14 cellular contexts compared by ENCODE assay signal in the genomic region with DNA sequence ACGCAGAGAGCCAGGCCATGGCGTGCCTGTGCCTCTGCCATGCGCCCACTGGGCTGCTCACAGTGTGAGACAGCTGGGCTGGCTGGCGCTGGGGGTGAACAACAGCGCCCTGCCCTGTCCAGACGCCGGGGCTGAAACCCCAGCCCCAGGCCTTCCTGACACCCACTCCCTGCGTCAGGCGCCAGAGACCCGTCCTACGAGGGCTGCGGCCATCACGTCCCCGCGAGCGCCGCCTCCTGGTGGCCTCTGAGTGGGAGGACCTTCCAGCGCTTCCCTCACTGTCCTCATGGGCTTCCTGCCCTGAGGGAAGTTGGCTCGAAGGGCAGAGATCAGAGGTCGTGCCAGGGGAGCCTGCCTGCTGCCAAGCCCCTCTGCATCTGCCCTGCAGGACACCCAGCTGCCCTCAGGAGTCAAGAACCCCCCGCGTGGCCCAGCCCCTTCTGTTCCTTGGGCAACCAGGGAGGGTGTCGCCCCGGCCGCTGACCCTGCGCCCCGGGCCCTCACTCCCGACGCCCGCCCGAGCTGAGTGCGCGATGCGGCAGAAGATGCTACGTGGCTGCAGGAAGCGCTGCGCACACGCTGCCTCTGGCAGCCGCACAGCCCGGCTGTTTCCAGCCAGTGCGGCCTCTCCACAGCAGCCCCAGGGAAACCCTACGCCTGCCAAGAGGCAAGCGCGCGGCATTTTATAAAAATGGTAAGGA. TPM values are rescaled to one million over a fixed set of nuclear protein-coding genes. Genes with fewer than 3 reads are reported as not detected.
DNase-seq lines count a peak whose midpoint lies in the region; ATAC-seq and TF ChIP-seq lines count a peak whose summit lies in the region.
"Had no signal": no experiment of that assay in that cellular context is flagged by ENCODE, and none has a peak within 500 bp of the region (broad histone marks: within the 10 kb centered on the region; RNA-seq: fewer than 3 reads in every experiment).

No MANE protein-coding gene starts in this region.

- H3K56ac ChIP-seq in mesendoderm (ENCODE audit: low read length), result peak overlapping the region; percentile 42

- no peak overlapping the region for H3K27ac Mint-ChIP-seq in activated CD4-positive, alpha-beta T cell treated with anti-CD3 and anti-CD28 coated beads for 36 hours
- no peak overlapping the region for H3K27ac Mint-ChIP-seq in activated CD8-positive, alpha-beta T cell treated with anti-CD3 and anti-CD28 coated beads for 36 hours
- H3K27ac Mint-ChIP-seq: T-helper 2 cell treated with Interferon-gamma antibody and Interleukin-4, amounts not matched to agents 5 μg/mL and 100 μg/mL, for 36 hours had no signal

- peaks cover 3% of the 10 kb centered on the region for H3K4me1 Mint-ChIP-seq in activated CD4-positive, alpha-beta T cell treated with anti-CD3 and anti-CD28 coated beads for 36 hours
- peaks cover 5% of the 10 kb centered on the region for H3K4me1 Mint-ChIP-seq in activated CD8-positive, alpha-beta T cell treated with anti-CD3 and anti-CD28 coated beads for 36 hours (ENCODE audit: low read depth)

- no peaks in the 10 kb centered on the region for H3K4me1 ChIP-seq in mesendoderm (ENCODE audit: control insufficient read depth, low read depth, low read length)
- H3K4me1 ChIP-seq: Peyer's patch had no signal

- no peak overlapping the region for H3K4me2 ChIP-seq in mesendoderm (ENCODE audit: low read length)

- H2BK15ac ChIP-seq in mesendoderm (replicated peaks; ENCODE audit: low read depth), result no peak overlapping the region

- CTCF ChIA-PET in activated CD4-positive, alpha-beta T cell treated with anti-CD3 and anti-CD28 coated beads for 36 hours (lab: Charles Lee), result no interaction called here
- CTCF ChIA-PET in activated CD8-positive, alpha-beta T cell treated with anti-CD3 and anti-CD28 coated beads for 36 hours (lab: Charles Lee), result no interaction called here

- H3K4me3 Mint-ChIP-seq in activated CD4-positive, alpha-beta T cell treated with anti-CD3 and anti-CD28 coated beads for 36 hours, result no peak overlapping the region
- no peak overlapping the region for H3K4me3 Mint-ChIP-seq in activated CD8-positive, alpha-beta T cell treated with anti-CD3 and anti-CD28 coated beads for 36 hours
- H3K4me3 Mint-ChIP-seq: T-helper 2 cell treated with Interferon-gamma antibody and Interleukin-4, amounts not matched to agents 5 μg/mL and 100 μg/mL, for 36 hours had no signal

- no CpG with 5 or more reads among the region's 45 CpGs for WGBS in mesendoderm (ENCODE audit: extremely low coverage, insufficient coverage, low lambda C conversion rate)

- no peak for ATAC-seq in activated CD4-positive, alpha-beta T cell treated with anti-CD3 and anti-CD28 coated beads for 36 hours
- no peak for ATAC-seq in activated CD8-positive, alpha-beta T cell treated with anti-CD3 and anti-CD28 coated beads for 36 hours

- H3K9ac ChIP-seq in mesendoderm (ENCODE audit: low read length), result no peak overlapping the region

- H3K27me3 Mint-ChIP-seq in activated CD4-positive, alpha-beta T cell treated with anti-CD3 and anti-CD28 coated beads for 36 hours, result no peaks in the 10 kb centered on the region
- no peaks in the 10 kb centered on the region for H3K27me3 Mint-ChIP-seq in activated CD8-positive, alpha-beta T cell treated with anti-CD3 and anti-CD28 coated beads for 36 hours

- H3K27me3 ChIP-seq in WERI-Rb-1 (ENCODE audit: insufficient read depth, low read depth, severe bottlenecking), result no peaks in the 10 kb centered on the region
- no peaks in the 10 kb centered on the region for H3K27me3 ChIP-seq in mesendoderm (ENCODE audit: insufficient read depth, low read length, poor library complexity)
- H3K27me3 ChIP-seq: Peyer's patch had no signal

- H3K79me2 ChIP-seq in mesendoderm (ENCODE audit: control insufficient read depth, insufficient read depth, low read length), result peaks cover 26% of the 10 kb centered on the region

- no peak overlapping the region for H4K8ac ChIP-seq in mesendoderm (ENCODE audit: low read depth, low read length)

- H3K4ac ChIP-seq in mesendoderm (ENCODE audit: low read depth, low read length), result no peak overlapping the region

- POLR2A ChIA-PET in activated CD4-positive, alpha-beta T cell treated with anti-CD3 and anti-CD28 coated beads for 36 hours (lab: Charles Lee), result no interaction called here
- POLR2A ChIA-PET in activated CD8-positive, alpha-beta T cell treated with anti-CD3 and anti-CD28 coated beads for 36 hours (lab: Charles Lee), result no interaction called here

- DNase-seq in AG09319 (ENCODE audit: extremely low read depth, low read depth) (no peak), WERI-Rb-1 (no peak), fibroblast of gingiva (ENCODE audit: low read depth) (peak; percentile 32), mesendoderm (peak; percentile 84), NCI-H1105 (lab: John Stamatoyannopoulos, UW) (no peak), Ammon's horn (ENCODE audit: low spot score) (no peak)
- DNase-seq in activated CD4-positive, alpha-beta T cell treated with anti-CD3 and anti-CD28 coated beads for 36 hours, result no peak
- no peak for DNase-seq in activated CD8-positive, alpha-beta T cell treated with anti-CD3 and anti-CD28 coated beads for 36 hours
- DNase-seq: activated CD4-positive, alpha-beta T cell treated with anti-CD3 and anti-CD28 coated beads, Interleukin-2, amount 50 U/mL, for 48 hours; activated naive CD4-positive, alpha-beta T cell treated with Interleukin-2 at 50 U/mL for 16 hours; nucleus accumbens; Peyer's patch; stimulated activated CD4-positive, alpha-beta T cell treated with anti-CD3 and anti-CD28 coated beads, Interleukin-15, amount 100 ng/mL, for 24 hours had no signal

- H3K27ac ChIP-seq in WERI-Rb-1, result no peak overlapping the region
- no peak overlapping the region for H3K27ac ChIP-seq in mesendoderm (ENCODE audit: low read depth, low read length)
- H3K27ac ChIP-seq: Peyer's patch had no signal

- H3K9me3 Mint-ChIP-seq in activated CD4-positive, alpha-beta T cell treated with anti-CD3 and anti-CD28 coated beads for 36 hours (ENCODE audit: low read depth), result peaks cover 8% of the 10 kb centered on the region
- peaks cover 8% of the 10 kb centered on the region for H3K9me3 Mint-ChIP-seq in activated CD8-positive, alpha-beta T cell treated with anti-CD3 and anti-CD28 coated beads for 36 hours

- H3K36me3 Mint-ChIP-seq in activated CD4-positive, alpha-beta T cell treated with anti-CD3 and anti-CD28 coated beads for 36 hours (ENCODE audit: low read depth), result peaks cover 31% of the 10 kb centered on the region
- H3K36me3 Mint-ChIP-seq in activated CD8-positive, alpha-beta T cell treated with anti-CD3 and anti-CD28 coated beads for 36 hours (ENCODE audit: low read depth), result peaks cover 26% of the 10 kb centered on the region

- H3K36me3 ChIP-seq in WERI-Rb-1 (peaks cover 53% of the 10 kb centered on the region), mesendoderm (ENCODE audit: control insufficient read depth, insufficient read depth, low read length) (no peaks in the 10 kb centered on the region)

- intact Hi-C loops in activated CD4-positive, alpha-beta T cell treated with anti-CD3 and anti-CD28 coated beads for 36 hours (cut with DNase I, micrococcal nuclease), result no loop called here
- intact Hi-C loops in activated CD8-positive, alpha-beta T cell treated with anti-CD3 and anti-CD28 coated beads for 36 hours (cut with micrococcal nuclease), result no loop called here

- peaks cover 16% of the 10 kb centered on the region for H3K79me1 ChIP-seq in mesendoderm (ENCODE audit: low read length)

- H2AK5ac ChIP-seq in mesendoderm (ENCODE audit: low read length), result no peak overlapping the region

- TF ChIP-seq CTCF in AG09319 (IDR thresholded peaks at IDR 0.05; ENCODE audit: low read depth, low read length), result peak; percentile 27
- 0 out of 2 replicates have a peak, but pooled peaks have one; percentile 27 for TF ChIP-seq CTCF in WERI-Rb-1 (IDR thresholded peaks at IDR 0.05; ENCODE audit: low read depth, low read length)
- no peak for TF ChIP-seq CTCF in activated CD8-positive, alpha-beta T cell treated with anti-CD3 and anti-CD28 coated beads for 36 hours (IDR thresholded peaks at IDR 0.05)

- H3K9me3 ChIP-seq in WERI-Rb-1 (ENCODE audit: severe bottlenecking), result no peaks in the 10 kb centered on the region

- H4K5ac ChIP-seq in mesendoderm (ENCODE audit: low read length), result no peak overlapping the region

- H3K4me3 ChIP-seq in WERI-Rb-1 (ENCODE audit: low read depth, low read length) (no peak overlapping the region), mesendoderm (ENCODE audit: low read length) (no peak overlapping the region)
- H3K4me3 ChIP-seq: Peyer's patch had no signal

- H3K18ac ChIP-seq in mesendoderm (ENCODE audit: low read length), result no peak overlapping the region

- H2BK5ac ChIP-seq in mesendoderm (ENCODE audit: low read length), result no peak overlapping the region

- H2BK120ac ChIP-seq in mesendoderm (ENCODE audit: low read depth, low read length), result no peak overlapping the region

- no peak overlapping the region for H3K23ac ChIP-seq in mesendoderm (ENCODE audit: low read length)

RNA-seq across cellular contexts. Expression of gene NELFA, which starts 16.2 kb away (rescaled TPM):
- polyA plus RNA-seq in mesendoderm (2013, experiment 1 of 2), result 40.5 TPM
- polyA plus RNA-seq in mesendoderm (2013, experiment 2 of 2), result 39.0 TPM
- total RNA-seq in activated CD4-positive, alpha-beta T cell treated with anti-CD3 and anti-CD28 coated beads for 36 hours, result 10 to 100 TPM; 41.6 to 48.3 TPM
- total RNA-seq in activated CD8-positive, alpha-beta T cell treated with anti-CD3 and anti-CD28 coated beads for 36 hours, result 10 to 100 TPM; 43.9 to 46.3 TPM

Comparison
In these comparisons a context has a peak if more than half of its experiments do, and no peak if none do; other contexts are left out.
1. DNase-seq: peak in fibroblast of gingiva (single experiment) and mesendoderm (single experiment); none in AG09319 (single experiment), WERI-Rb-1 (single experiment), NCI-H1105 (single experiment), activated CD4-positive, alpha-beta T cell treated with anti-CD3 and anti-CD28 coated beads for 36 hours (single experiment), activated CD8-positive, alpha-beta T cell treated with anti-CD3 and anti-CD28 coated beads for 36 hours (single experiment) and Ammon's horn (single experiment).